In the genomic region with DNA sequence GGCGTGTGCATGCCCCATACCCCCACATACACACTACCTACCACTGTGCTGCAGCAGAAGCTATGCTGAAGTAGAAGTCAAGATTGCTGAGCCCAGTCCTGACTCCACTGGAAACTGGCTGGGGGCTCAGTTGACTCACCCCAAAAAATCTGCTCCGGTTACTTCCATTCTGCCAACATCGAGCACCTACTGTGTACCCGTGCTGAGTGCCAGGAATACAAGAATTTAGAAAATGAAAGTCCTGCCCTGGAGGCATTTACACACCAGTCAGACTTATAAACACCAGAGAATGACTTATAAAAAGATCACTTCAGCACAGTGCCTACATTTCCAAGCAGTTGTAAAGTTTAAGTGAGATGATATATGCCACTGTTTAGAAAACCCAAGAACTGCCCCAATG, we compare ENCODE assay signal across 17 cellular contexts.
A peak's percentile ranks its signal among the peaks of the same experiment; 100 is the strongest.
DNase-seq lines count a peak whose midpoint lies in the region; ATAC-seq and TF ChIP-seq lines count a peak whose summit lies in the region.
"Had no signal": no experiment of that assay in that cellular context is flagged by ENCODE, and none has a peak within 500 bp of the region (broad histone marks: within the 10 kb centered on the region; RNA-seq: fewer than 3 reads in every experiment).

No MANE protein-coding gene starts in this region.

- no peak for DNase-seq in Right ventricle myocardium superior
- DNase-seq in cardiac septum (ENCODE audit: low spot score): no peak
- peak; percentile 21 for DNase-seq in mammary epithelial cell
- DNase-seq in mesendoderm: no peak
- DNase-seq in upper lobe of right lung: no peak
- no peak for DNase-seq in Kasumi-1 (lab: John Stamatoyannopoulos, UW)
- DNase-seq in T1000 (lab: John Stamatoyannopoulos, UW): no peak
- DNase-seq in BE2C: no peak
- DNase-seq: activated CD4-positive, alpha-beta T cell treated with anti-CD3 and anti-CD28 coated beads for 4 hours; NCI-H1930; NCI-H345; stimulated activated CD4-positive, alpha-beta T cell treated with anti-CD3 and anti-CD28 coated beads, Interleukin-4, amount 100 ng/mL, for 1 hour; stimulated activated naive CD8-positive, alpha-beta T cell treated with anti-CD3 and anti-CD28 coated beads, Interleukin-15, amount 100 ng/mL, for 72 hours had no signal

- H3K56ac ChIP-seq in mesendoderm (ENCODE audit: low read length): peak overlapping the region; percentile 51

- no peak overlapping the region for H4K5ac ChIP-seq in mesendoderm (ENCODE audit: low read length)

- H3K79me2 ChIP-seq in mammary epithelial cell (ENCODE audit: insufficient read depth, low read length): no peaks in the 10 kb centered on the region
- H3K79me2 ChIP-seq in mesendoderm (ENCODE audit: control insufficient read depth, insufficient read depth, low read length): no peaks in the 10 kb centered on the region

- peaks cover 22% of the 10 kb centered on the region for H3K4me1 ChIP-seq in mammary epithelial cell (ENCODE audit: insufficient read depth, low read length)
- H3K4me1 ChIP-seq in mesendoderm (ENCODE audit: control insufficient read depth, low read depth, low read length): peaks cover 3% of the 10 kb centered on the region
- H3K4me1 ChIP-seq in upper lobe of right lung: peaks cover 13% of the 10 kb centered on the region
- H3K4me1 ChIP-seq in BE2C: peaks cover 7% of the 10 kb centered on the region

- intact Hi-C loops in Right ventricle myocardium superior (cut with DNase I) (no loop called here), cardiac septum (cut with DNase I) (loop anchor here (2.0 to 5.0 kb wide), 2 partner anchors 82 to 356 kb away; no protein-coding TSS in a partner anchor), mammary epithelial cell (cut with micrococcal nuclease) (no loop called here), upper lobe of right lung (cut with DNase I) (no loop called here)

- no peak overlapping the region for H2BK15ac ChIP-seq in mesendoderm (replicated peaks; ENCODE audit: low read depth)

- H4K20me1 ChIP-seq in mammary epithelial cell (ENCODE audit: insufficient read depth, low read length): no peaks in the 10 kb centered on the region

- H2AFZ ChIP-seq in mammary epithelial cell (ENCODE audit: low read depth, low read length): no peak overlapping the region

- peak; percentile 13 for ATAC-seq in Right ventricle myocardium superior (ENCODE audit: poor library complexity)
- ATAC-seq in upper lobe of right lung: no peak
- ATAC-seq: stimulated activated naive CD8-positive, alpha-beta T cell treated with anti-CD3 and anti-CD28 coated beads, Interleukin-15, amount 100 ng/mL, for 72 hours had no signal

- H3K27ac ChIP-seq in mammary epithelial cell (ENCODE audit: insufficient read depth, low read depth, low read length) (no peak overlapping the region), mesendoderm (ENCODE audit: low read depth, low read length) (no peak overlapping the region), upper lobe of right lung (peak overlapping the region; percentile 13)
- H3K27ac ChIP-seq: HL-60 had no signal

- no peak overlapping the region for H3K23ac ChIP-seq in mesendoderm (ENCODE audit: low read length)

- no peak overlapping the region for H2BK120ac ChIP-seq in mesendoderm (ENCODE audit: low read depth, low read length)

- no peaks in the 10 kb centered on the region for H3K36me3 ChIP-seq in mammary epithelial cell (ENCODE audit: insufficient read depth, low read length)
- no peaks in the 10 kb centered on the region for H3K36me3 ChIP-seq in mesendoderm (ENCODE audit: control insufficient read depth, insufficient read depth, low read length)
- no peaks in the 10 kb centered on the region for H3K36me3 ChIP-seq in upper lobe of right lung
- H3K36me3 ChIP-seq in BE2C: no peaks in the 10 kb centered on the region; the same call in 1 of the 2 replicates
- H3K36me3 ChIP-seq: esophagus muscularis mucosa, lower lobe of right lung, pancreas had no signal

- CTCF ChIA-PET in mammary epithelial cell (lab: Charles Lee; ENCODE audit: low non-redundant PET): interaction anchor here (0.5 kb wide), 1 partner anchor 37 kb away, joined by 5 read pairs; no protein-coding TSS in a partner anchor

- WGBS in mammary epithelial cell (ENCODE audit: low coverage, missing lambda C conversion rate): 36% methylated on average over 4 of the region's 4 CpGs
- WGBS in mesendoderm (ENCODE audit: extremely low coverage, insufficient coverage, low lambda C conversion rate): no CpG with 5 or more reads among the region's 4 CpGs

- no peak overlapping the region for H3K18ac ChIP-seq in mesendoderm (ENCODE audit: low read length)

- H3K9me3 ChIP-seq in mammary epithelial cell (replicated peaks; ENCODE audit: insufficient read depth, low read length) (no peaks in the 10 kb centered on the region), upper lobe of right lung (no peaks in the 10 kb centered on the region), BE2C (no peaks in the 10 kb centered on the region)
- H3K9me3 ChIP-seq: esophagus muscularis mucosa, lower lobe of right lung, pancreas had no signal

- no peak overlapping the region for H3K4ac ChIP-seq in mesendoderm (ENCODE audit: low read depth, low read length)

- TF ChIP-seq CTCF in mammary epithelial cell (conservative IDR thresholded peaks at IDR 0.05 in 1 of 2, IDR thresholded peaks at IDR 0.05 in 1 of 2; ENCODE audit: extremely low read depth in 1 of 2, insufficient read depth in 1 of 2, low read depth in 1 of 2, low read length in 2 of 2) (no peak), upper lobe of right lung (IDR thresholded peaks at IDR 0.05) (no peak), BE2C (IDR thresholded peaks at IDR 0.05; ENCODE audit: low read depth, low read length) (no peak)

- peak overlapping the region; percentile 8 for H3K4me2 ChIP-seq in mammary epithelial cell (ENCODE audit: insufficient read depth, low read depth, low read length)
- H3K4me2 ChIP-seq in mesendoderm (ENCODE audit: low read length): no peak overlapping the region

- no peaks in the 10 kb centered on the region for H3K27me3 ChIP-seq in mammary epithelial cell (ENCODE audit: insufficient read depth, low read length)
- no peaks in the 10 kb centered on the region for H3K27me3 ChIP-seq in mesendoderm (ENCODE audit: insufficient read depth, low read length, poor library complexity)
- no peaks in the 10 kb centered on the region for H3K27me3 ChIP-seq in upper lobe of right lung
- H3K27me3 ChIP-seq in BE2C: no peaks in the 10 kb centered on the region
- H3K27me3 ChIP-seq: esophagus muscularis mucosa, pancreas had no signal

- no peak overlapping the region for H2BK5ac ChIP-seq in mesendoderm (ENCODE audit: low read length)

- H3K4me3 ChIP-seq in mammary epithelial cell (replicated peaks in 1 of 3; ENCODE audit: insufficient read depth in 1 of 3, low read depth in 2 of 3, low read length in 3 of 3) (no peak overlapping the region), mesendoderm (ENCODE audit: low read length) (no peak overlapping the region), upper lobe of right lung (no peak overlapping the region), BE2C (ENCODE audit: low read depth, low read length) (no peak overlapping the region)
- H3K4me3 ChIP-seq: esophagus muscularis mucosa, lower lobe of right lung, pancreas had no signal

- H3K9ac ChIP-seq in mammary epithelial cell (ENCODE audit: insufficient read depth, low read length): no peak overlapping the region
- H3K9ac ChIP-seq in mesendoderm (ENCODE audit: low read length): no peak overlapping the region

- in situ Hi-C loops in mammary epithelial cell (cut with MboI; ENCODE audit: low sequenced_read_pairs in 2 of 2): no loop called here

- BruUV-seq in mammary epithelial cell (replicated peaks; lab: Mats Ljungman, UMichigan): no TSS peak

- H4K8ac ChIP-seq in mesendoderm (ENCODE audit: low read depth, low read length): no peak overlapping the region

- H2AK5ac ChIP-seq in mesendoderm (ENCODE audit: low read length): no peak overlapping the region

- no peaks in the 10 kb centered on the region for H3K79me1 ChIP-seq in mesendoderm (ENCODE audit: low read length)

- dilution Hi-C loops in mammary epithelial cell (cut with HindIII; ENCODE audit: low sequenced_read_pairs): no loop called here
